ENCODE assay signal across 8 cellular contexts in the genomic region with DNA sequence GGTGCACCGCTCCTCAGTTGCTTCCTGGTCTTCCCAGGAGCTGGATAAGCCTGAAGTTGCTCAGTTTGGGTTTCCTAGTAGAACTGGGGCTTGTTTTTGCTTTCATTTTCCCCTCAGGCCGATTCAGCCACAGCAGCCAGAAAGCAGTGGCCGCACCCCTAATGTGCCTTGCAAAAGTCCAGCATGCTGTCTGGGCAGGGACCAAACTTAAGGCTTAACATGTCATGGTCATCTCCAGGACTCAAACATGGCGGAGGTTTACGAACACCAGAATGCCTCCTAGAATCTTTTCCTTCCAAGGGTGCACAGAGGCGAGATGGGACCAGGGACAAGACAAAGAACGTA. TPM values are rescaled to one million over a fixed set of nuclear protein-coding genes. Genes with fewer than 3 reads are reported as not detected.
A peak's percentile ranks its signal among the peaks of the same experiment; 100 is the strongest.
DNase-seq lines count a peak whose midpoint lies in the region; ATAC-seq, FAIRE-seq and TF ChIP-seq lines count a peak whose summit lies in the region.

No MANE protein-coding gene starts in this region.

- H3K27me3 ChIP-seq in left ventricle myocardium inferior (ENCODE audit: low read depth) = no peaks in the 10 kb centered on the region
- H3K27me3 ChIP-seq in endothelial cell of umbilical vein (ENCODE audit: control insufficient read depth in 2 of 2, insufficient read depth in 2 of 2, low read length in 2 of 2) = no peaks in the 10 kb centered on the region

- CTCF ChIA-PET in endothelial cell of umbilical vein (lab: Charles Lee) = interaction anchor here (1.0 to 1.7 kb wide), 4 partner anchors 17 to 77 kb away, joined by 3 to 7 read pairs (median 6); partner anchors contain the start of genes HNRNPUL2, TMEM179B and ZBTB3
- CTCF ChIA-PET in HEK293T (lab: Yijun Ruan, JAX) = no interaction called here

- no peak for TF ChIP-seq POLR2A in endothelial cell of umbilical vein (IDR thresholded peaks at IDR 0.05; ENCODE audit: low read depth, low read length)

- peak overlapping the region; percentile 94 for H3K4me3 Mint-ChIP-seq in T-helper 1 cell treated with Interleukin-12 subunit alpha and Interleukin-12 subunit beta and Interleukin-4 antibody, amounts not matched to agents 30 μg/mL and 1 μg/mL, for 36 hours
- H3K4me3 Mint-ChIP-seq in osteocyte (ENCODE audit: unreplicated experiment) = peak overlapping the region; percentile 80

- peaks cover 46% of the 10 kb centered on the region for H3K36me3 ChIP-seq in left ventricle myocardium inferior
- H3K36me3 ChIP-seq in endothelial cell of umbilical vein (ENCODE audit: control insufficient read depth in 2 of 2, extremely low read depth in 1 of 2, insufficient read depth in 2 of 2, low read length in 2 of 2) = peaks cover 13 to 16% of the 10 kb centered on the region in 2 experiments

- peak overlapping the region; percentile 88 for H2AFZ ChIP-seq in endothelial cell of umbilical vein (ENCODE audit: low read depth, low read length)

- H3K4me1 ChIP-seq in left ventricle myocardium inferior = peaks cover 83% of the 10 kb centered on the region
- H3K4me1 ChIP-seq in endothelial cell of umbilical vein (ENCODE audit: control insufficient read depth, extremely low read depth, insufficient read depth, low read length) = peaks cover 25% of the 10 kb centered on the region

- H3K27me3 Mint-ChIP-seq in T-helper 1 cell treated with Interleukin-12 subunit alpha and Interleukin-12 subunit beta and Interleukin-4 antibody, amounts not matched to agents 30 μg/mL and 1 μg/mL, for 36 hours (ENCODE audit: low read depth) = no peaks in the 10 kb centered on the region
- no peaks in the 10 kb centered on the region for H3K27me3 Mint-ChIP-seq in osteocyte (ENCODE audit: unreplicated experiment)

- H4K20me1 ChIP-seq in endothelial cell of umbilical vein (replicated peaks; ENCODE audit: control insufficient read depth, extremely low read depth, insufficient read depth, low read length) = no peaks in the 10 kb centered on the region

- BruUV-seq in endothelial cell of umbilical vein (replicated peaks; lab: Mats Ljungman, UMichigan) = TSS peak; percentile 89

- no peaks in the 10 kb centered on the region for H3K9me3 Mint-ChIP-seq in T-helper 1 cell treated with Interleukin-12 subunit alpha and Interleukin-12 subunit beta and Interleukin-4 antibody, amounts not matched to agents 30 μg/mL and 1 μg/mL, for 36 hours
- no peaks in the 10 kb centered on the region for H3K9me3 Mint-ChIP-seq in osteocyte (ENCODE audit: unreplicated experiment)

- H3K4me1 Mint-ChIP-seq in T-helper 1 cell treated with Interleukin-12 subunit alpha and Interleukin-12 subunit beta and Interleukin-4 antibody, amounts not matched to agents 30 μg/mL and 1 μg/mL, for 36 hours (ENCODE audit: low read depth) = peaks cover 71% of the 10 kb centered on the region
- peaks cover 51% of the 10 kb centered on the region for H3K4me1 Mint-ChIP-seq in osteocyte (ENCODE audit: unreplicated experiment)

- H3K36me3 Mint-ChIP-seq in T-helper 1 cell treated with Interleukin-12 subunit alpha and Interleukin-12 subunit beta and Interleukin-4 antibody, amounts not matched to agents 30 μg/mL and 1 μg/mL, for 36 hours (ENCODE audit: low read depth) = peaks cover 37% of the 10 kb centered on the region
- H3K36me3 Mint-ChIP-seq in osteocyte (ENCODE audit: unreplicated experiment) = peaks cover 16% of the 10 kb centered on the region

- H3K9me3 ChIP-seq in left ventricle myocardium inferior (replicated peaks) = no peaks in the 10 kb centered on the region
- H3K9me3 ChIP-seq in endothelial cell of umbilical vein (replicated peaks; ENCODE audit: control insufficient read depth, insufficient read depth, low read length) = no peaks in the 10 kb centered on the region

- H3K9ac ChIP-seq in endothelial cell of umbilical vein (replicated peaks; ENCODE audit: extremely low read depth, insufficient read depth, low read length) = peak overlapping the region; percentile 78

- peak overlapping the region; percentile 94 for H3K27ac ChIP-seq in left ventricle myocardium inferior (replicated peaks)
- H3K27ac ChIP-seq in endothelial cell of umbilical vein (ENCODE audit: insufficient read depth, low read depth, low read length) = peak overlapping the region; percentile 73

- dilution Hi-C loops in endothelial cell of umbilical vein (cut with MboI; ENCODE audit: extremely low pct_ligation_motif_present, low sequenced_read_pairs) = no loop called here

- H3K9me1 ChIP-seq in endothelial cell of umbilical vein (replicated peaks; ENCODE audit: control insufficient read depth, extremely low read depth, insufficient read depth, low read length) = no peaks in the 10 kb centered on the region

- peak overlapping the region; percentile 85 for H3K4me2 ChIP-seq in endothelial cell of umbilical vein (ENCODE audit: insufficient read depth, low read length)

- no peak for TF ChIP-seq CTCF in left ventricle myocardium inferior (IDR thresholded peaks at IDR 0.05; ENCODE audit: borderline replicate concordance)
- no peak for TF ChIP-seq CTCF in endothelial cell of umbilical vein (IDR thresholded peaks at IDR 0.05; ENCODE audit: extremely low read depth in 1 of 2, insufficient read depth in 1 of 2, low read depth in 1 of 2, low read length in 2 of 2)
- no peak for TF ChIP-seq CTCF in osteocyte (IDR thresholded peaks at IDR 0.05)

- H3K4me3 ChIP-seq in left ventricle myocardium inferior (peak overlapping the region; percentile 66), endothelial cell of umbilical vein (replicated peaks in 1 of 3; ENCODE audit: insufficient read depth in 1 of 3, low read depth in 1 of 3, low read length in 3 of 3) (peak overlapping the region; percentile 22 to 68 (median 58))

- intact Hi-C loops in left ventricle myocardium inferior (cut with micrococcal nuclease) = no loop called here
- intact Hi-C loops in Right ventricle myocardium superior (cut with DNase I) = no loop called here
- intact Hi-C loops in endothelial cell of umbilical vein (cut with micrococcal nuclease) = no loop called here

- no peaks in the 10 kb centered on the region for H3K79me2 ChIP-seq in endothelial cell of umbilical vein (ENCODE audit: control insufficient read depth, insufficient read depth, low read length)

- POLR2A ChIA-PET in endothelial cell of umbilical vein (lab: Charles Lee) (interaction anchor here (0.5 to 2.8 kb wide), 5 partner anchors 17 to 256 kb away, joined by 3 to 8 read pairs (median 5); partner anchors contain the start of genes C11orf98, CSKMT and HNRNPUL2), HEK293T (lab: Yijun Ruan, JAX) (interaction anchor here (0.6 to 6.6 kb wide), 6 partner anchors 16 to 131 kb away, joined by 3 to 65 read pairs (median 4); partner anchors contain the start of genes B3GAT3, HNRNPUL2, TTC9C and UQCC3)

- H3K27ac Mint-ChIP-seq in T-helper 1 cell treated with Interleukin-12 subunit alpha and Interleukin-12 subunit beta and Interleukin-4 antibody, amounts not matched to agents 30 μg/mL and 1 μg/mL, for 36 hours = peak overlapping the region; percentile 98
- peak overlapping the region; percentile 100 for H3K27ac Mint-ChIP-seq in osteocyte (ENCODE audit: unreplicated experiment)

- no peak for DNase-seq in left ventricle myocardium inferior
- no peak for DNase-seq in Right ventricle myocardium superior
- no peak for DNase-seq in endothelial cell of umbilical vein (ENCODE audit: low read depth, low spot score)
- no peak for DNase-seq in osteocyte (ENCODE audit: extremely low spot score, unreplicated experiment)
- no peak for DNase-seq in kidney glomerular epithelial cell (lab: John Stamatoyannopoulos, UW)
- DNase-seq in Ammon's horn (ENCODE audit: low spot score) = no peak
- DNase-seq in HEK293T (ENCODE audit: extremely low spot score) = no peak

- no peak for ATAC-seq in Right ventricle myocardium superior (ENCODE audit: poor library complexity)

- peak; percentile 85 for FAIRE-seq in endothelial cell of umbilical vein (lab: Jason Lieb, UNC)

RNA-seq across cellular contexts. Expression of gene GNG3, which starts 2.5 kb away (rescaled TPM):
- total RNA-seq in left ventricle myocardium inferior (not detected), Right ventricle myocardium superior (not detected), endothelial cell of umbilical vein (not detected in 2 replicates), osteocyte (not detected in 2 replicates)
- polyA plus RNA-seq in endothelial cell of umbilical vein = not detected in 2 replicates
- polyA plus RNA-seq in endothelial cell of umbilical vein (2011; cell fraction: cytosol; rRNA removed) = not detected in 2 replicates
- polyA plus RNA-seq in endothelial cell of umbilical vein (2011; cell fraction: nucleus; rRNA removed) = not detected in 2 replicates
- polyA plus RNA-seq in endothelial cell of umbilical vein (2012) = 0.49 TPM in 1 of 2 replicates, not detected in the other
- polyA minus RNA-seq in endothelial cell of umbilical vein = 0.46 TPM in 1 of 2 replicates, not detected in the other
- not detected for polyA minus RNA-seq in endothelial cell of umbilical vein (2011; cell fraction: cytosol; rRNA and poly(A)+ RNA removed)
- not detected in 2 replicates for polyA minus RNA-seq in endothelial cell of umbilical vein (2011; cell fraction: nucleus; rRNA and poly(A)+ RNA removed)

RNA-seq across cellular contexts. Expression of gene BSCL2, which starts 2.7 kb away (rescaled TPM):
- 18.4 TPM for total RNA-seq in left ventricle myocardium inferior
- 21.7 TPM for total RNA-seq in Right ventricle myocardium superior
- 31.1 and 31.3 TPM in 2 replicates for total RNA-seq in endothelial cell of umbilical vein
- polyA plus RNA-seq in endothelial cell of umbilical vein = 94.8 and 126 TPM in 2 replicates
- polyA plus RNA-seq in endothelial cell of umbilical vein (2011; cell fraction: cytosol; rRNA removed) = 54.8 and 58.8 TPM in 2 replicates
- polyA plus RNA-seq in endothelial cell of umbilical vein (2011; cell fraction: nucleus; rRNA removed) = 55.1 and 75.0 TPM in 2 replicates
- polyA plus RNA-seq in endothelial cell of umbilical vein (2012) = 30.9 and 39.8 TPM in 2 replicates
- 67.7 and 79.6 TPM in 2 replicates for polyA minus RNA-seq in endothelial cell of umbilical vein
- 29.3 TPM for polyA minus RNA-seq in endothelial cell of umbilical vein (2011; cell fraction: cytosol; rRNA and poly(A)+ RNA removed)
- 24.9 and 26.5 TPM in 2 replicates for polyA minus RNA-seq in endothelial cell of umbilical vein (2011; cell fraction: nucleus; rRNA and poly(A)+ RNA removed)
- 54.1 and 56.7 TPM in 2 replicates for total RNA-seq in osteocyte

RNA-seq across cellular contexts. Expression of gene HNRNPUL2, which starts 17.3 kb away (rescaled TPM):
- total RNA-seq in left ventricle myocardium inferior (37.6 TPM), Right ventricle myocardium superior (30.4 TPM), endothelial cell of umbilical vein (53.4 and 56.2 TPM in 2 replicates), osteocyte (52.5 and 56.1 TPM in 2 replicates)
- 14.1 and 18.3 TPM in 2 replicates for polyA plus RNA-seq in endothelial cell of umbilical vein
- 24.6 and 26.0 TPM in 2 replicates for polyA plus RNA-seq in endothelial cell of umbilical vein (2011; cell fraction: cytosol; rRNA removed)
- polyA plus RNA-seq in endothelial cell of umbilical vein (2011; cell fraction: nucleus; rRNA removed) = 20.9 and 29.8 TPM in 2 replicates
- polyA plus RNA-seq in endothelial cell of umbilical vein (2012) = 51.5 and 55.8 TPM in 2 replicates
- polyA minus RNA-seq in endothelial cell of umbilical vein = 21.9 and 22.6 TPM in 2 replicates
- 13.9 TPM for polyA minus RNA-seq in endothelial cell of umbilical vein (2011; cell fraction: cytosol; rRNA and poly(A)+ RNA removed)
- polyA minus RNA-seq in endothelial cell of umbilical vein (2011; cell fraction: nucleus; rRNA and poly(A)+ RNA removed) = 21.5 and 29.4 TPM in 2 replicates

RNA-seq across cellular contexts. Expression of gene TTC9C, which starts 18.3 kb away (rescaled TPM):
- 12.9 TPM for total RNA-seq in left ventricle myocardium inferior
- 14.0 TPM for total RNA-seq in Right ventricle myocardium superior
- 31.6 and 43.5 TPM in 2 replicates for total RNA-seq in endothelial cell of umbilical vein
- 20.6 and 27.4 TPM in 2 replicates for polyA plus RNA-seq in endothelial cell of umbilical vein
- polyA plus RNA-seq in endothelial cell of umbilical vein (2011; cell fraction: cytosol; rRNA removed) = 24.3 and 28.5 TPM in 2 replicates
- 22.3 and 25.8 TPM in 2 replicates for polyA plus RNA-seq in endothelial cell of umbilical vein (2011; cell fraction: nucleus; rRNA removed)
- polyA plus RNA-seq in endothelial cell of umbilical vein (2012) = 42.0 and 49.3 TPM in 2 replicates
- 16.1 and 18.8 TPM in 2 replicates for polyA minus RNA-seq in endothelial cell of umbilical vein
- polyA minus RNA-seq in endothelial cell of umbilical vein (2011; cell fraction: cytosol; rRNA and poly(A)+ RNA removed) = 24.3 TPM
- 15.8 and 17.1 TPM in 2 replicates for polyA minus RNA-seq in endothelial cell of umbilical vein (2011; cell fraction: nucleus; rRNA and poly(A)+ RNA removed)
- total RNA-seq in osteocyte = 32.4 and 36.6 TPM in 2 replicates

RNA-seq across cellular contexts. Expression of gene LRRN4CL, which starts 20.6 kb away (rescaled TPM):
- total RNA-seq in left ventricle myocardium inferior (2.7 TPM), Right ventricle myocardium superior (3.8 TPM), endothelial cell of umbilical vein (0.20 and 0.37 TPM in 2 replicates), osteocyte (0.39 and 0.46 TPM in 2 replicates)
- polyA plus RNA-seq in endothelial cell of umbilical vein = 0.03 TPM in 1 of 2 replicates, not detected in the other
- polyA plus RNA-seq in endothelial cell of umbilical vein (2011; cell fraction: cytosol; rRNA removed) = 0.03 and 0.04 TPM in 2 replicates
- polyA plus RNA-seq in endothelial cell of umbilical vein (2011; cell fraction: nucleus; rRNA removed) = 0.08 and 0.11 TPM in 2 replicates
- not detected in 2 replicates for polyA plus RNA-seq in endothelial cell of umbilical vein (2012)
- polyA minus RNA-seq in endothelial cell of umbilical vein = 0.36 TPM in 1 of 2 replicates, not detected in the other
- 0.41 TPM for polyA minus RNA-seq in endothelial cell of umbilical vein (2011; cell fraction: cytosol; rRNA and poly(A)+ RNA removed)
- polyA minus RNA-seq in endothelial cell of umbilical vein (2011; cell fraction: nucleus; rRNA and poly(A)+ RNA removed) = 0.43 and 0.53 TPM in 2 replicates
